8 cellular contexts compared by ENCODE assay signal in genomic region chr16:69726313-69727060, GRCh38. TPM values are rescaled to one million over a fixed set of nuclear protein-coding genes. Genes with fewer than 3 reads are reported as not detected.
A peak's percentile ranks its signal among the peaks of the same experiment; 100 is the strongest.
DNase-seq lines count a peak whose midpoint lies in the region; ATAC-seq lines count a peak whose summit lies in the region.

NQO1 (minus strand) TSS chr16:69726560; CDS start chr16:69726439, 121 bp downstream.

- ATAC-seq in GM21576 (IDR thresholded peaks at IDR 0.05; ENCODE audit: unreplicated experiment), result peak; percentile 97
- peak; percentile 98 to 100 for ATAC-seq in natural killer cell treated with Interleukin-12 subunit alpha and Interleukin-12 subunit beta and Interleukin-15 and Interleukin-18, amount 100 ng/mL, for 72 hours
- peak; percentile 100 for ATAC-seq in stimulated activated naive CD8-positive, alpha-beta T cell treated with anti-CD3 and anti-CD28 coated beads, Interleukin-15, Interleukin-2, amounts not matched to agents 100 U/mL and 50 U/mL, for 24 hours

- H3K9me3 Mint-ChIP-seq in activated T-helper 2 cell treated with anti-CD3 and anti-CD28 coated beads, Interferon-gamma antibody, Interleukin-2, Interleukin-4, amounts not matched to agents 10 μg/mL and 5 μg/mL and 100 μg/mL, durations not matched to agents 14 hours and 24 hours and 36 hours, result no peaks in the 10 kb centered on the region
- H3K9me3 Mint-ChIP-seq in natural killer cell treated with Interleukin-12 subunit alpha and Interleukin-12 subunit beta and Interleukin-15 and Interleukin-18, amount 100 ng/mL, for 72 hours, result no peaks in the 10 kb centered on the region

- H3K4me3 Mint-ChIP-seq in activated T-helper 2 cell treated with anti-CD3 and anti-CD28 coated beads, Interferon-gamma antibody, Interleukin-2, Interleukin-4, amounts not matched to agents 10 μg/mL and 5 μg/mL and 100 μg/mL, durations not matched to agents 14 hours and 24 hours and 36 hours (ENCODE audit: low read depth), result peak within 1 kb of the TSS; percentile 91
- H3K4me3 Mint-ChIP-seq in natural killer cell treated with Interleukin-12 subunit alpha and Interleukin-12 subunit beta and Interleukin-15 and Interleukin-18, amount 100 ng/mL, for 72 hours, result peak within 1 kb of the TSS; percentile 98

- H3K27ac Mint-ChIP-seq in activated T-helper 2 cell treated with anti-CD3 and anti-CD28 coated beads, Interferon-gamma antibody, Interleukin-2, Interleukin-4, amounts not matched to agents 10 μg/mL and 5 μg/mL and 100 μg/mL, durations not matched to agents 14 hours and 24 hours and 36 hours, result peak within 1 kb of the TSS; percentile 94
- H3K27ac Mint-ChIP-seq in natural killer cell treated with Interleukin-12 subunit alpha and Interleukin-12 subunit beta and Interleukin-15 and Interleukin-18, amount 100 ng/mL, for 72 hours, result peak within 1 kb of the TSS; percentile 97 to 98

- peak; percentile 98 for DNase-seq in DMS53 (lab: John Stamatoyannopoulos, UW)
- DNase-seq in KBM-7, result peak; percentile 95
- DNase-seq in RPMI7951 (ENCODE audit: low read depth), result peak; percentile 99
- peak; percentile 90 for DNase-seq in activated T-helper 2 cell treated with anti-CD3 and anti-CD28 coated beads, Interferon-gamma antibody, Interleukin-2, Interleukin-4, amounts not matched to agents 10 μg/mL and 5 μg/mL and 100 μg/mL, durations not matched to agents 14 hours and 24 hours and 36 hours (ENCODE audit: low spot score)
- peak; percentile 97 for DNase-seq in fibroblast of peridontal ligament (ENCODE audit: extremely low read depth)
- peak; percentile 92 for DNase-seq in natural killer cell treated with Interleukin-12 subunit alpha and Interleukin-12 subunit beta and Interleukin-15 and Interleukin-18, amount 100 ng/mL, for 72 hours (ENCODE audit: low spot score)
- DNase-seq in stimulated activated naive CD8-positive, alpha-beta T cell treated with anti-CD3 and anti-CD28 coated beads, Interleukin-15, Interleukin-2, amounts not matched to agents 100 U/mL and 50 U/mL, for 24 hours, result peak; percentile 92

- H3K27me3 Mint-ChIP-seq in activated T-helper 2 cell treated with anti-CD3 and anti-CD28 coated beads, Interferon-gamma antibody, Interleukin-2, Interleukin-4, amounts not matched to agents 10 μg/mL and 5 μg/mL and 100 μg/mL, durations not matched to agents 14 hours and 24 hours and 36 hours (ENCODE audit: low read depth), result no peaks in the 10 kb centered on the region
- H3K27me3 Mint-ChIP-seq in natural killer cell treated with Interleukin-12 subunit alpha and Interleukin-12 subunit beta and Interleukin-15 and Interleukin-18, amount 100 ng/mL, for 72 hours, result no peaks in the 10 kb centered on the region

- peaks cover 29% of the 10 kb centered on the region for H3K4me1 Mint-ChIP-seq in activated T-helper 2 cell treated with anti-CD3 and anti-CD28 coated beads, Interferon-gamma antibody, Interleukin-2, Interleukin-4, amounts not matched to agents 10 μg/mL and 5 μg/mL and 100 μg/mL, durations not matched to agents 14 hours and 24 hours and 36 hours (ENCODE audit: low read depth)
- H3K4me1 Mint-ChIP-seq in natural killer cell treated with Interleukin-12 subunit alpha and Interleukin-12 subunit beta and Interleukin-15 and Interleukin-18, amount 100 ng/mL, for 72 hours (ENCODE audit: low read depth in 2 of 2), result peaks cover 21 to 24% of the 10 kb centered on the region in 2 donors

- in situ Hi-C loops in KBM-7 (cut with MboI; ENCODE audit: low pct_unique_long_range_greater_than_20kb, low sequenced_read_pairs), result no loop called here

- intact Hi-C loops in activated T-helper 2 cell treated with anti-CD3 and anti-CD28 coated beads, Interferon-gamma antibody, Interleukin-2, Interleukin-4, amounts not matched to agents 10 μg/mL and 5 μg/mL and 100 μg/mL, durations not matched to agents 14 hours and 24 hours and 36 hours (cut with micrococcal nuclease), result loop anchor here (1.0 kb wide), 1 partner anchor 28 kb away; the partner anchor contains the start of gene NOB1

- no peaks in the 10 kb centered on the region for H3K36me3 Mint-ChIP-seq in activated T-helper 2 cell treated with anti-CD3 and anti-CD28 coated beads, Interferon-gamma antibody, Interleukin-2, Interleukin-4, amounts not matched to agents 10 μg/mL and 5 μg/mL and 100 μg/mL, durations not matched to agents 14 hours and 24 hours and 36 hours (ENCODE audit: low read depth)
- no peaks in the 10 kb centered on the region for H3K36me3 Mint-ChIP-seq in natural killer cell treated with Interleukin-12 subunit alpha and Interleukin-12 subunit beta and Interleukin-15 and Interleukin-18, amount 100 ng/mL, for 72 hours

RNA-seq across cellular contexts. Expression of gene NQO1, which starts in this region (rescaled TPM):
- 2,459 and 2,684 TPM in 2 replicates for total RNA-seq in RPMI7951 (2014; rRNA removed; shearing (Covaris generic))
- total RNA-seq in activated T-helper 2 cell treated with anti-CD3 and anti-CD28 coated beads, Interferon-gamma antibody, Interleukin-2, Interleukin-4, amounts not matched to agents 10 μg/mL and 5 μg/mL and 100 μg/mL, durations not matched to agents 14 hours and 24 hours and 36 hours, result 9.0 and 9.2 TPM in 2 replicates
- total RNA-seq in natural killer cell treated with Interleukin-12 subunit alpha and Interleukin-12 subunit beta and Interleukin-15 and Interleukin-18, amount 100 ng/mL, for 72 hours, result 10 to 100 TPM; 15.6 to 29.2 TPM

Comparison
In these comparisons a context has a peak if more than half of its experiments do, and no peak if none do; other contexts are left out.
1. Peak in every context shown above with its lines: DNase-seq and ATAC-seq.
2. RNA of gene NQO1 (total RNA-seq): 2,459 to 2,684 TPM in RPMI7951; 15.6 to 29.2 TPM in natural killer cell treated with Interleukin-12 subunit alpha and Interleukin-12 subunit beta and Interleukin-15 and Interleukin-18, amount 100 ng/mL, for 72 hours and 9.0 to 9.2 TPM in activated T-helper 2 cell treated with anti-CD3 and anti-CD28 coated beads, Interferon-gamma antibody, Interleukin-2, Interleukin-4, amounts not matched to agents 10 μg/mL and 5 μg/mL and 100 μg/mL, durations not matched to agents 14 hours and 24 hours and 36 hours; every median in the first group is over 10 times any median in the second.